Comparison of ENCODE assay signal across 8 cellular contexts in the genomic region with DNA sequence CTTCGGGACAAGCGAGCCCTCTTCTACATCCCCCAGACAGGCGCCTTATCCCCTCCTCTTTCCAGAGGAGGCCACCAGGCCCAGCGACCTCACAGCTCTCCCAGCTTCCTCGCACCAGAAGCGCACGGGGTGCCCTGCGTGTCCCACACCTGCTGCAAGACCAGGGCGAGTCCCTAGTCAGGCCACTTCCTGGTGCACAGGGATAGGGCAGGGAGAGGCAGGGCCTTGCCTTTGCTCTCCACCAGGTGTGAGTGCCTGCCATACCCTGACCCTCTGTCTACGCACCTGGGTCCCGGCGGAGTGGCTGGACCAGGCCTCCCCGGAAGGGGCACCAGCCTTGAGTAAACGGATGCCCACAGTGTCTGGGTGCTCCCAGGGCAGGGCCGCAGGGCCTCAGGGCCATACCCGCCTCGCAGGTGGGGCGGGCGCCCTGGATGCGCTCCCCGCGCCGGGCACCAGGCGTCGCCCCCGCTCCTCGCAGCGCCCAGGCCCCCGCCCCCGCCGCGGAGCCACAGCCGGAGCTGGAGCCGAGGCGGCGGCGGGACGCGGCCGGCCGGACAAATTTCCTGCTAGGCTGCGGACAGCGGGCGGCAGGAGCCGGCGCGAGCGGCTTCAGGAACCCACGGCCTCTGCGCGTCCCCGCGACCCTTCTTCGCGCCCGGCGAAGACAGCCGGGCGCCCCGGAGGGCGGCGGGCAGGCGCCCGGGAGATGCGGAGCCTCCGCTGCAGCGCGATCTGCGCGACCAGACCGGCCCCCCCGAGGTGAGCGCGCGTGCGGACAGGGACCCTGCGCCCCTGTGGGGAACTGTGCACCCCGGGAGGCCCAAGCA. TPM values are rescaled to one million over a fixed set of nuclear protein-coding genes. Genes with fewer than 3 reads are reported as not detected.
DNase-seq lines count a peak whose midpoint lies in the region; ATAC-seq and TF ChIP-seq lines count a peak whose summit lies in the region.

A gene with protein sequence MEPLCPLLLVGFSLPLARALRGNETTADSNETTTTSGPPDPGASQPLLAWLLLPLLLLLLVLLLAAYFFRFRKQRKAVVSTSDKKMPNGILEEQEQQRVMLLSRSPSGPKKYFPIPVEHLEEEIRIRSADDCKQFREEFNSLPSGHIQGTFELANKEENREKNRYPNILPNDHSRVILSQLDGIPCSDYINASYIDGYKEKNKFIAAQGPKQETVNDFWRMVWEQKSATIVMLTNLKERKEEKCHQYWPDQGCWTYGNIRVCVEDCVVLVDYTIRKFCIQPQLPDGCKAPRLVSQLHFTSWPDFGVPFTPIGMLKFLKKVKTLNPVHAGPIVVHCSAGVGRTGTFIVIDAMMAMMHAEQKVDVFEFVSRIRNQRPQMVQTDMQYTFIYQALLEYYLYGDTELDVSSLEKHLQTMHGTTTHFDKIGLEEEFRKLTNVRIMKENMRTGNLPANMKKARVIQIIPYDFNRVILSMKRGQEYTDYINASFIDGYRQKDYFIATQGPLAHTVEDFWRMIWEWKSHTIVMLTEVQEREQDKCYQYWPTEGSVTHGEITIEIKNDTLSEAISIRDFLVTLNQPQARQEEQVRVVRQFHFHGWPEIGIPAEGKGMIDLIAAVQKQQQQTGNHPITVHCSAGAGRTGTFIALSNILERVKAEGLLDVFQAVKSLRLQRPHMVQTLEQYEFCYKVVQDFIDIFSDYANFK (plus strand): TSS at position 556 of the 830 bp plus-strand sequence. CDS start 133,779 bp downstream, outside the sequence.

- peak; percentile 95 for ATAC-seq in GM21423 (IDR thresholded peaks at IDR 0.05; ENCODE audit: unreplicated experiment)
- peak; percentile 94 for ATAC-seq in WTC11

- no peak within 1 kb of the TSS for H3K27ac ChIP-seq in HUES64 (ENCODE audit: low read depth, low read length)

- H3K36me3 Mint-ChIP-seq in WTC11 = no peaks in the 10 kb centered on the region

- H3K27me3 Mint-ChIP-seq in WTC11 (ENCODE audit: low read depth) = peaks cover 23% of the 10 kb centered on the region

- TF ChIP-seq CTCF in WTC11 (IDR thresholded peaks at IDR 0.05) = peak; percentile 65; the same call in 1 of the 2 replicates
- peak; percentile 26 for TF ChIP-seq CTCF in cardiac fibroblast (IDR thresholded peaks at IDR 0.05; ENCODE audit: low read depth, low read length)

- peak within 1 kb of the TSS; percentile 54 for H3K4me3 ChIP-seq in HUES64 (ENCODE audit: low read length)
- peak within 1 kb of the TSS; percentile 53 to 60 for H3K4me3 ChIP-seq in cardiac fibroblast (replicated peaks in 1 of 2; ENCODE audit: low read depth in 2 of 2, low read length in 2 of 2)

- CTCF ChIA-PET in WTC11 (lab: Charles Lee) = interaction anchor here (0.6 to 4.4 kb wide), 25 partner anchors 10 to 191 kb away, joined by 3 to 93 read pairs (median 6); no protein-coding TSS in a partner anchor

- H3K9me3 Mint-ChIP-seq in WTC11 = peaks cover 7% of the 10 kb centered on the region; the same call in 1 of the 2 replicates

- H3K4me1 Mint-ChIP-seq in WTC11 = peaks cover 3% of the 10 kb centered on the region

- no peak within 1 kb of the TSS for H3K27ac Mint-ChIP-seq in WTC11

- peak; percentile 90 for DNase-seq in D341Med (ENCODE audit: low spot score)
- peak; percentile 76 for DNase-seq in WTC11 (ENCODE audit: low spot score)
- peak; percentile 62 to 81 for DNase-seq in cardiac fibroblast (ENCODE audit: low read depth in 2 of 2)
- peak; percentile 84 for DNase-seq in kidney tubule cell (ENCODE audit: low spot score)
- peak; percentile 84 for DNase-seq in stimulated activated CD4-positive, alpha-beta T cell treated with anti-CD3 and anti-CD28 coated beads, Interleukin-15, amount 100 ng/mL, for 24 hours
- DNase-seq in NCI-H510A (lab: John Stamatoyannopoulos, UW) = no peak

- no peaks in the 10 kb centered on the region for H3K36me3 ChIP-seq in HUES64 (ENCODE audit: insufficient read depth, low read length)

- no peak within 1 kb of the TSS; the same call in 1 of the 2 replicates for H3K9ac ChIP-seq in HUES64 (ENCODE audit: low read depth, low read length)

- H3K9me3 ChIP-seq in HUES64 (ENCODE audit: insufficient read depth, low read depth, low read length) = no peaks in the 10 kb centered on the region

- 9% methylated on average over 78 of the region's 78 CpGs for WGBS in HUES64

- no peaks in the 10 kb centered on the region for H3K4me1 ChIP-seq in HUES64 (ENCODE audit: insufficient read depth, low read length)

- peaks cover 25% of the 10 kb centered on the region for H3K27me3 ChIP-seq in HUES64 (ENCODE audit: insufficient read depth, low read length)

- POLR2A ChIA-PET in WTC11 (lab: Charles Lee) = no interaction called here

- H3K4me3 Mint-ChIP-seq in WTC11 = peak within 1 kb of the TSS; percentile 52

TF ChIP-seq in WTC11, 78 proteins besides CTCF, POLR2A, EP300 and RAD21 (continues in another document):
- TF ChIP-seq ETV6 (CRISPR knock-in tag; IDR thresholded peaks at IDR 0.05) (0 out of 2 replicates have a peak, but pooled peaks have one; percentile 10), RELA (CRISPR knock-in tag; IDR thresholded peaks at IDR 0.05; ENCODE audit: borderline replicate concordance) (no peak), ZNF416 (CRISPR knock-in tag; IDR thresholded peaks at IDR 0.05) (0 out of 2 replicates have a peak, but pooled peaks have one; percentile 39), NFATC4 (CRISPR knock-in tag; IDR thresholded peaks at IDR 0.05) (no peak), ATF1 (CRISPR knock-in tag; IDR thresholded peaks at IDR 0.05) (no peak), SMAD3 (CRISPR knock-in tag; IDR thresholded peaks at IDR 0.05; ENCODE audit: borderline replicate concordance) (0 out of 2 replicates have a peak, but pooled peaks have one; percentile 49)
- TF ChIP-seq, protein P1, sequence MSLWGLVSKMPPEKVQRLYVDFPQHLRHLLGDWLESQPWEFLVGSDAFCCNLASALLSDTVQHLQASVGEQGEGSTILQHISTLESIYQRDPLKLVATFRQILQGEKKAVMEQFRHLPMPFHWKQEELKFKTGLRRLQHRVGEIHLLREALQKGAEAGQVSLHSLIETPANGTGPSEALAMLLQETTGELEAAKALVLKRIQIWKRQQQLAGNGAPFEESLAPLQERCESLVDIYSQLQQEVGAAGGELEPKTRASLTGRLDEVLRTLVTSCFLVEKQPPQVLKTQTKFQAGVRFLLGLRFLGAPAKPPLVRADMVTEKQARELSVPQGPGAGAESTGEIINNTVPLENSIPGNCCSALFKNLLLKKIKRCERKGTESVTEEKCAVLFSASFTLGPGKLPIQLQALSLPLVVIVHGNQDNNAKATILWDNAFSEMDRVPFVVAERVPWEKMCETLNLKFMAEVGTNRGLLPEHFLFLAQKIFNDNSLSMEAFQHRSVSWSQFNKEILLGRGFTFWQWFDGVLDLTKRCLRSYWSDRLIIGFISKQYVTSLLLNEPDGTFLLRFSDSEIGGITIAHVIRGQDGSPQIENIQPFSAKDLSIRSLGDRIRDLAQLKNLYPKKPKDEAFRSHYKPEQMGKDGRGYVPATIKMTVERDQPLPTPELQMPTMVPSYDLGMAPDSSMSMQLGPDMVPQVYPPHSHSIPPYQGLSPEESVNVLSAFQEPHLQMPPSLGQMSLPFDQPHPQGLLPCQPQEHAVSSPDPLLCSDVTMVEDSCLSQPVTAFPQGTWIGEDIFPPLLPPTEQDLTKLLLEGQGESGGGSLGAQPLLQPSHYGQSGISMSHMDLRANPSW (CRISPR knock-in tag; conservative IDR thresholded peaks at IDR 0.05; ENCODE audit: low read depth) = 0 out of 2 replicates have a peak, but pooled peaks have one; percentile 37
- TF ChIP-seq, protein P2, sequence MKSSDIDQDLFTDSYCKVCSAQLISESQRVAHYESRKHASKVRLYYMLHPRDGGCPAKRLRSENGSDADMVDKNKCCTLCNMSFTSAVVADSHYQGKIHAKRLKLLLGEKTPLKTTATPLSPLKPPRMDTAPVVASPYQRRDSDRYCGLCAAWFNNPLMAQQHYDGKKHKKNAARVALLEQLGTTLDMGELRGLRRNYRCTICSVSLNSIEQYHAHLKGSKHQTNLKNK (CRISPR knock-in tag; IDR thresholded peaks at IDR 0.05) = no peak
- TF ChIP-seq, protein P3, sequence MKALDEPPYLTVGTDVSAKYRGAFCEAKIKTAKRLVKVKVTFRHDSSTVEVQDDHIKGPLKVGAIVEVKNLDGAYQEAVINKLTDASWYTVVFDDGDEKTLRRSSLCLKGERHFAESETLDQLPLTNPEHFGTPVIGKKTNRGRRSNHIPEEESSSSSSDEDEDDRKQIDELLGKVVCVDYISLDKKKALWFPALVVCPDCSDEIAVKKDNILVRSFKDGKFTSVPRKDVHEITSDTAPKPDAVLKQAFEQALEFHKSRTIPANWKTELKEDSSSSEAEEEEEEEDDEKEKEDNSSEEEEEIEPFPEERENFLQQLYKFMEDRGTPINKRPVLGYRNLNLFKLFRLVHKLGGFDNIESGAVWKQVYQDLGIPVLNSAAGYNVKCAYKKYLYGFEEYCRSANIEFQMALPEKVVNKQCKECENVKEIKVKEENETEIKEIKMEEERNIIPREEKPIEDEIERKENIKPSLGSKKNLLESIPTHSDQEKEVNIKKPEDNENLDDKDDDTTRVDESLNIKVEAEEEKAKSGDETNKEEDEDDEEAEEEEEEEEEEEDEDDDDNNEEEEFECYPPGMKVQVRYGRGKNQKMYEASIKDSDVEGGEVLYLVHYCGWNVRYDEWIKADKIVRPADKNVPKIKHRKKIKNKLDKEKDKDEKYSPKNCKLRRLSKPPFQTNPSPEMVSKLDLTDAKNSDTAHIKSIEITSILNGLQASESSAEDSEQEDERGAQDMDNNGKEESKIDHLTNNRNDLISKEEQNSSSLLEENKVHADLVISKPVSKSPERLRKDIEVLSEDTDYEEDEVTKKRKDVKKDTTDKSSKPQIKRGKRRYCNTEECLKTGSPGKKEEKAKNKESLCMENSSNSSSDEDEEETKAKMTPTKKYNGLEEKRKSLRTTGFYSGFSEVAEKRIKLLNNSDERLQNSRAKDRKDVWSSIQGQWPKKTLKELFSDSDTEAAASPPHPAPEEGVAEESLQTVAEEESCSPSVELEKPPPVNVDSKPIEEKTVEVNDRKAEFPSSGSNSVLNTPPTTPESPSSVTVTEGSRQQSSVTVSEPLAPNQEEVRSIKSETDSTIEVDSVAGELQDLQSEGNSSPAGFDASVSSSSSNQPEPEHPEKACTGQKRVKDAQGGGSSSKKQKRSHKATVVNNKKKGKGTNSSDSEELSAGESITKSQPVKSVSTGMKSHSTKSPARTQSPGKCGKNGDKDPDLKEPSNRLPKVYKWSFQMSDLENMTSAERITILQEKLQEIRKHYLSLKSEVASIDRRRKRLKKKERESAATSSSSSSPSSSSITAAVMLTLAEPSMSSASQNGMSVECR (CRISPR knock-in tag; IDR thresholded peaks at IDR 0.05; ENCODE audit: borderline replicate concordance) = 0 out of 2 replicates have a peak, but pooled peaks have one; percentile 40

RNA-seq across cellular contexts. Expression of the gene that starts here (rescaled TPM):
- polyA plus RNA-seq in HUES64 (2013, experiment 1 of 2) = 0.45 TPM
- polyA plus RNA-seq in HUES64 (2013, experiment 2 of 2) = 1.5 TPM
- 1.7 to 3.1 TPM (median 2.0 TPM) in 3 replicates for total RNA-seq in WTC11 (2021)
